In genomic region chr16:534856-535445, GRCh38 we compare ENCODE assay signal across 15 cellular contexts. TPM values are rescaled to one million over a fixed set of nuclear protein-coding genes. Genes with fewer than 3 reads are reported as not detected.
A peak's percentile ranks its signal among the peaks of the same experiment; 100 is the strongest.
DNase-seq lines count a peak whose midpoint lies in the region; ATAC-seq, FAIRE-seq and TF ChIP-seq lines count a peak whose summit lies in the region.
"Had no signal": no experiment of that assay in that cellular context is flagged by ENCODE, and none has a peak within 500 bp of the region (broad histone marks: within the 10 kb centered on the region; RNA-seq: fewer than 3 reads in every experiment).

No MANE protein-coding gene starts in this region.

- no peaks in the 10 kb centered on the region for H3K9me2 ChIP-seq in PC-3 (replicated peaks; ENCODE audit: low read length)

- no peak for FAIRE-seq in HTR-8/SVneo (lab: Jason Lieb, UNC)

- no peaks in the 10 kb centered on the region; the same call in 1 of the 2 replicates for H3K36me3 ChIP-seq in PC-3 (ENCODE audit: low read depth, low read length)
- H3K36me3 ChIP-seq in esophagus squamous epithelium, result peaks cover 0 to 69% (median 0%) of the 10 kb centered on the region in 3 donors
- H3K36me3 ChIP-seq in skeletal muscle tissue (ENCODE audit: control insufficient read depth in 3 of 3, insufficient read depth in 3 of 3, low read length in 3 of 3), result peaks cover 2 to 11% (median 3%) of the 10 kb centered on the region in 3 donors
- H3K36me3 ChIP-seq in gastroesophageal sphincter, result peaks cover 0 to 64% of the 10 kb centered on the region in 2 donors

- peak overlapping the region; percentile 50 for H3K27ac ChIP-seq in PC-3 (ENCODE audit: low read length)
- H3K27ac ChIP-seq in esophagus squamous epithelium, result peak overlapping the region in 3 of 4 donors; percentile 28 to 59 (median 58)
- peak overlapping the region; percentile 95 for H3K27ac ChIP-seq in skeletal muscle tissue (ENCODE audit: low read depth, low read length)
- no peak overlapping the region for H3K27ac ChIP-seq in gastroesophageal sphincter
- H3K27ac ChIP-seq: heart left ventricle, left ventricle myocardium inferior, neutrophil had no signal

- TF ChIP-seq CTCF in PC-3 (conservative IDR thresholded peaks at IDR 0.05; ENCODE audit: low read depth, low read length) (peak; percentile 24; the same call in 1 of the 2 replicates), esophagus squamous epithelium (IDR thresholded peaks at IDR 0.05) (no peak), gastroesophageal sphincter (IDR thresholded peaks at IDR 0.05) (no peak)

- no peaks in the 10 kb centered on the region for H3F3A ChIP-seq in PC-3 (ENCODE audit: low read length, unreplicated experiment)

- peak overlapping the region; percentile 57 for H3K4me2 ChIP-seq in PC-3 (ENCODE audit: low read length)
- H3K4me2 ChIP-seq: smooth muscle cell had no signal

- intact Hi-C loops in PC-3 (cut with micrococcal nuclease) (no loop called here), esophagus squamous epithelium (cut with DNase I) (no loop called here)

- CTCF ChIA-PET in PC-3 (lab: Charles Lee), result no interaction called here

- H2AFZ ChIP-seq in PC-3 (ENCODE audit: low read length), result no peak overlapping the region

- no peak for DNase-seq in PC-3
- DNase-seq in esophagus squamous epithelium (lab: John Stamatoyannopoulos, UW), result no peak
- DNase-seq in epidermal melanocyte (ENCODE audit: insufficient read length, low spot score), result no peak
- no peak for DNase-seq in HTR-8/SVneo (ENCODE audit: insufficient read length, low spot score)
- DNase-seq: activated effector memory CD4-positive, alpha-beta T cell treated with anti-CD3 and anti-CD28 coated beads, Interleukin-2, amount 50 U/mL, for 16 hours; left ventricle myocardium inferior; NCI-H1930; NCI-H82 had no signal

- peaks cover 18% of the 10 kb centered on the region for H4K20me1 ChIP-seq in PC-3 (ENCODE audit: low read length)

- BruUV-seq in PC-3 (replicated peaks; lab: Mats Ljungman, UMichigan), result no TSS peak

- 87 to 90% methylated on average over 6 to 22 of the region's 27 CpGs for WGBS in esophagus squamous epithelium, 2 donors
- WGBS in gastroesophageal sphincter (ENCODE audit: low coverage in 1 of 2), 2 donors, result 60% methylated on average over 1 of the region's 27 CpGs; no CpG with 5 or more reads in 1 of the 2 donors

- no peaks in the 10 kb centered on the region for H3K27me3 ChIP-seq in PC-3 (ENCODE audit: low read length)
- no peaks in the 10 kb centered on the region for H3K27me3 ChIP-seq in esophagus squamous epithelium
- no peaks in the 10 kb centered on the region for H3K27me3 ChIP-seq in skeletal muscle tissue (ENCODE audit: control insufficient read depth in 3 of 3, insufficient read depth in 3 of 3, low read length in 3 of 3)
- no peaks in the 10 kb centered on the region for H3K27me3 ChIP-seq in gastroesophageal sphincter
- H3K27me3 ChIP-seq: heart left ventricle, neutrophil had no signal

- peaks cover 25% of the 10 kb centered on the region for H3K4me1 ChIP-seq in PC-3 (ENCODE audit: insufficient read depth, low read length)
- peaks cover 14 to 62% (median 19%) of the 10 kb centered on the region in 3 donors for H3K4me1 ChIP-seq in esophagus squamous epithelium
- peaks cover 31 to 48% (median 42%) of the 10 kb centered on the region in 3 donors for H3K4me1 ChIP-seq in skeletal muscle tissue (ENCODE audit: control insufficient read depth in 3 of 3, insufficient read depth in 3 of 3, low read length in 3 of 3)
- peaks cover 0 to 38% (median 7%) of the 10 kb centered on the region in 3 donors for H3K4me1 ChIP-seq in gastroesophageal sphincter

- peaks cover 98% of the 10 kb centered on the region for H3K79me2 ChIP-seq in PC-3 (ENCODE audit: low read length)

- H3K9ac ChIP-seq in PC-3 (ENCODE audit: low read length), result peak overlapping the region; percentile 0; the same call in 1 of the 2 replicates
- peak overlapping the region; percentile 71 to 76 (median 73) for H3K9ac ChIP-seq in skeletal muscle tissue (ENCODE audit: low read depth in 1 of 3, low read length in 3 of 3)

- POLR2A ChIA-PET in PC-3 (lab: Charles Lee; ENCODE audit: unreplicated experiment), result no interaction called here

- ATAC-seq in PC-3 (peak; percentile 72), gastroesophageal sphincter (no peak)
- ATAC-seq: activated CD8-positive, alpha-beta T cell treated with anti-CD3 and anti-CD28 coated beads for 36 hours had no signal

- TF ChIP-seq POLR2A in esophagus squamous epithelium (IDR thresholded peaks at IDR 0.05) (no peak), gastroesophageal sphincter (IDR thresholded peaks at IDR 0.05) (no peak)

- H3K9me3 ChIP-seq in PC-3 (ENCODE audit: low read length) (no peaks in the 10 kb centered on the region), esophagus squamous epithelium (no peaks in the 10 kb centered on the region), skeletal muscle tissue (ENCODE audit: control insufficient read depth in 3 of 3, low read length in 3 of 3) (no peaks in the 10 kb centered on the region), gastroesophageal sphincter (no peaks in the 10 kb centered on the region)
- H3K9me3 ChIP-seq: heart left ventricle, left ventricle myocardium inferior, neutrophil had no signal

- no peak for TF ChIP-seq EP300 in gastroesophageal sphincter (IDR thresholded peaks at IDR 0.05)

- H3K4me3 ChIP-seq in PC-3 (ENCODE audit: low read length), result no peak overlapping the region; the same call in 1 of the 2 replicates
- no peak overlapping the region for H3K4me3 ChIP-seq in esophagus squamous epithelium
- peak overlapping the region; percentile 38 to 65 (median 63) for H3K4me3 ChIP-seq in skeletal muscle tissue (ENCODE audit: low read length in 3 of 3)
- no peak overlapping the region for H3K4me3 ChIP-seq in gastroesophageal sphincter
- H3K4me3 ChIP-seq: heart left ventricle, left ventricle myocardium inferior, smooth muscle cell had no signal

RNA-seq across cellular contexts. Expression of gene CAPN15, which starts 7.4 kb away (rescaled TPM):
- 60.4 and 78.1 TPM in 2 replicates for total RNA-seq in PC-3 (2014; rRNA removed)
- total RNA-seq in esophagus squamous epithelium, result 10 to 100 TPM; 29.4 to 69.6 (median 52.4) TPM
- total RNA-seq in skeletal muscle tissue, result 9.9 TPM
- total RNA-seq in gastroesophageal sphincter, result 10 to 100 TPM; 21.8 to 42.7 (median 29.2) TPM

RNA-seq across cellular contexts. Expression of gene PRR35, which starts 25.2 kb away (rescaled TPM):
- total RNA-seq in PC-3 (2014; rRNA removed), result not detected in 2 replicates
- not detected for total RNA-seq in esophagus squamous epithelium
- total RNA-seq in skeletal muscle tissue, result not detected
- total RNA-seq in gastroesophageal sphincter, result not detected
- total RNA-seq: activated CD8-positive, alpha-beta T cell treated with anti-CD3 and anti-CD28 coated beads for 36 hours; heart left ventricle; left ventricle myocardium inferior; smooth muscle cell; temporal lobe had no signal

RNA-seq across cellular contexts. Expression of gene NHLRC4, which starts 31.9 kb away (rescaled TPM):
- total RNA-seq in PC-3 (2014; rRNA removed) (0.44 TPM in 1 of 2 replicates, not detected in the other), esophagus squamous epithelium (under 1 TPM in 3 of 4 donors, not detected in 1; 0.09 to 0.95 (median 0.59) TPM), skeletal muscle tissue (1.6 TPM), gastroesophageal sphincter (1 to 10 TPM in 2 of 4 donors, under 1 TPM in 2; 0.47 to 2.9 (median 0.87) TPM)

RNA-seq across cellular contexts. Expression of gene PIGQ, which starts 34.8 kb away (rescaled TPM):
- total RNA-seq in PC-3 (2014; rRNA removed) (36.0 and 43.8 TPM in 2 replicates), esophagus squamous epithelium (10 to 100 TPM; 15.9 to 24.0 (median 20.4) TPM), skeletal muscle tissue (11.0 TPM), gastroesophageal sphincter (10 to 100 TPM; 30.4 to 42.4 (median 36.8) TPM)

RNA-seq across cellular contexts. Expression of gene RAB40C, which starts 54.9 kb away (rescaled TPM):
- total RNA-seq in PC-3 (2014; rRNA removed) (19.5 and 27.0 TPM in 2 replicates), esophagus squamous epithelium (10 to 100 TPM; 14.2 to 31.4 (median 20.3) TPM), skeletal muscle tissue (5.7 TPM), gastroesophageal sphincter (10 to 100 TPM; 17.7 to 28.3 (median 22.1) TPM)

Comparison
In these comparisons a context has a peak if more than half of its experiments do, and no peak if none do; other contexts are left out.
1. H3K27ac ChIP-seq: peak in PC-3 (single experiment), esophagus squamous epithelium (3 of 4) and skeletal muscle tissue (single experiment); none in gastroesophageal sphincter (0 of 4).
2. H3K4me3 ChIP-seq: peak in skeletal muscle tissue (3 of 3); none in PC-3 (single experiment), esophagus squamous epithelium (0 of 4) and gastroesophageal sphincter (0 of 2).